ENCODE assay signal across 8 cellular contexts in the genomic region with DNA sequence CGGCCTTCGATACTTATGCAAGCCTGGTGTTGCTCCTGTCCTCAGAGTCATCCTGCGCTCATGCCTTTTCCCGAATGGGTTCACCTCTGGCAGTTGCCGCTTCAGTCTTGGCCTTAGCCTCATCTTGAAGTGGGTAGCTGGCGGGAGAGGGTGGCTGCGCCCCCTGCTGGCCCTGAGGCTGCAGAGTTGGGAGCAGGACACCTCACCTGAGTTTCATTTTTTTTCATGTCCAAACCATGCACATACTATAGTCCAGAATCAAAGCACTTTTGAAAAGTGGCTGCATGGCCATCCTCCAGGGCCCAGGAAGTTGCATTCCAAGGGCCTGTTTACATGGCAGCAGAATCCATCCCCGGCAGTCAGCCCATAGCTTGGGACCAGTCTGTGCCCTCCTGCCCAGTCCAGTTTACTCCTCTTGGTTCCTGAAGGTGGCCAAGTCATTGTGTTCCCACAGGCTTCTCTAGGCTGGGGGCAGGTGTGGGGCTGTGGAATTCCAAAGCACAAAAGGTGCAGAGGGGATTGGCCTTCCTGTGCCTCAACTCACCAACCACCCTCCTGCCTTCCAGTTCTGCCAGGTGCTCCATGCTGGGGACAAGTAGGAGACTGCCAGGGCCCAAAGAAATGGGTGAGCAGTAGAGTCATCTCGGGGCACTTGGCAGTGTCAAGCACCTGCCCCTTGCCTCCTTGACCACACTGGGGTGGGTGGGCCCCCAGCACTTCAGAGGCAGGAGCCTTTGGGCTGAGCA. TPM values are rescaled to one million over a fixed set of nuclear protein-coding genes. Genes with fewer than 3 reads are reported as not detected.
DNase-seq lines count a peak whose midpoint lies in the region; ATAC-seq lines count a peak whose summit lies in the region.

No MANE protein-coding gene starts in this region.

- H3K27ac Mint-ChIP-seq in T-cell, result peak overlapping the region; percentile 58 to 62
- H3K27ac Mint-ChIP-seq in activated naive CD8-positive, alpha-beta T cell treated with anti-CD3 and anti-CD28 coated beads, Interleukin-2, amount 10 ng/mL, durations not matched to agents 7 days and 5 days, result peak overlapping the region; percentile 12

- H3K27me3 Mint-ChIP-seq in T-cell, result no peaks in the 10 kb centered on the region
- no peaks in the 10 kb centered on the region for H3K27me3 Mint-ChIP-seq in activated naive CD8-positive, alpha-beta T cell treated with anti-CD3 and anti-CD28 coated beads, Interleukin-2, amount 10 ng/mL, durations not matched to agents 7 days and 5 days

- POLR2A ChIA-PET in T-cell (lab: Charles Lee), result no interaction called here
- POLR2A ChIA-PET in activated naive CD8-positive, alpha-beta T cell treated with anti-CD3 and anti-CD28 coated beads, Interleukin-2, amount 10 ng/mL, durations not matched to agents 7 days and 5 days (lab: Charles Lee), result interaction anchor here (0.8 to 2.8 kb wide), 4 partner anchors 11 to 61 kb away, joined by 3 to 20 read pairs (median 4); partner anchors contain the start of gene YARS1

- H3K4me3 Mint-ChIP-seq in T-cell, result no peak overlapping the region
- no peak overlapping the region for H3K4me3 Mint-ChIP-seq in activated naive CD8-positive, alpha-beta T cell treated with anti-CD3 and anti-CD28 coated beads, Interleukin-2, amount 10 ng/mL, durations not matched to agents 7 days and 5 days

- intact Hi-C loops in cardiac septum (cut with DNase I), result loop anchor here (1.0 to 5.0 kb wide), 2 partner anchors 61 to 371 kb away; no protein-coding TSS in a partner anchor

- H3K36me3 Mint-ChIP-seq in T-cell, result peaks cover 18% of the 10 kb centered on the region
- H3K36me3 Mint-ChIP-seq in activated naive CD8-positive, alpha-beta T cell treated with anti-CD3 and anti-CD28 coated beads, Interleukin-2, amount 10 ng/mL, durations not matched to agents 7 days and 5 days, result peaks cover 9% of the 10 kb centered on the region

- ATAC-seq in T-cell (replicated peaks in 1 of 4), result peak; percentile 70 to 86 (median 81)
- peak; percentile 85 for ATAC-seq in activated naive CD8-positive, alpha-beta T cell treated with anti-CD3 and anti-CD28 coated beads, Interleukin-2, amount 10 ng/mL, durations not matched to agents 7 days and 5 days (ENCODE audit: low read depth)
- ATAC-seq in GM18861 (IDR thresholded peaks at IDR 0.05; ENCODE audit: unreplicated experiment), result no peak

- H3K4me1 Mint-ChIP-seq in T-cell, result peaks cover 5 to 14% (median 13%) of the 10 kb centered on the region in 3 donors
- H3K4me1 Mint-ChIP-seq in activated naive CD8-positive, alpha-beta T cell treated with anti-CD3 and anti-CD28 coated beads, Interleukin-2, amount 10 ng/mL, durations not matched to agents 7 days and 5 days, result peaks cover 5% of the 10 kb centered on the region

- peak; percentile 53 to 78 for DNase-seq in NCI-H524 (lab: John Stamatoyannopoulos, UW)
- no peak for DNase-seq in NCI-H524 treated with DMSO at 0.1 percent for 48 hours (lab: John Stamatoyannopoulos, UW)
- DNase-seq in NCI-H1105 (lab: John Stamatoyannopoulos, UW), result peak; percentile 73
- DNase-seq in T-cell, result peak; percentile 42 to 77 (median 66)
- DNase-seq in activated naive CD8-positive, alpha-beta T cell treated with anti-CD3 and anti-CD28 coated beads, Interleukin-2, amount 10 ng/mL, durations not matched to agents 7 days and 5 days, result peak; percentile 79
- peak; percentile 86 for DNase-seq in cardiac septum (ENCODE audit: low spot score)
- peak; percentile 57 for DNase-seq in putamen (ENCODE audit: low spot score)

- no peaks in the 10 kb centered on the region for H3K9me3 Mint-ChIP-seq in T-cell
- no peaks in the 10 kb centered on the region for H3K9me3 Mint-ChIP-seq in activated naive CD8-positive, alpha-beta T cell treated with anti-CD3 and anti-CD28 coated beads, Interleukin-2, amount 10 ng/mL, durations not matched to agents 7 days and 5 days

- CTCF ChIA-PET in T-cell (lab: Charles Lee), result interaction anchor here (0.7 to 4.5 kb wide), 12 partner anchors 8 to 253 kb away, joined by 3 to 20 read pairs (median 3); no protein-coding TSS in a partner anchor

RNA-seq across cellular contexts. Expression of gene YARS1, which starts 44.0 kb away (rescaled TPM):
- total RNA-seq in T-cell (100 to 1,000 TPM in 3 of 5 donors, 10 to 100 TPM in 2; 88.9 to 197 (median 172) TPM), cardiac septum (27.8 TPM)
- 100 to 1,000 TPM; 180 to 181 TPM for total RNA-seq in activated naive CD8-positive, alpha-beta T cell treated with anti-CD3 and anti-CD28 coated beads, Interleukin-2, amount 10 ng/mL, durations not matched to agents 7 days and 5 days

RNA-seq across cellular contexts. Expression of gene S100PBP, which starts 44.3 kb away (rescaled TPM):
- total RNA-seq in T-cell (10 to 100 TPM; 46.6 to 77.6 (median 63.6) TPM), cardiac septum (12.5 TPM)
- 10 to 100 TPM; 75.8 to 78.5 TPM for total RNA-seq in activated naive CD8-positive, alpha-beta T cell treated with anti-CD3 and anti-CD28 coated beads, Interleukin-2, amount 10 ng/mL, durations not matched to agents 7 days and 5 days
